Comparison of ENCODE assay signal across 23 cellular contexts in the genomic region with DNA sequence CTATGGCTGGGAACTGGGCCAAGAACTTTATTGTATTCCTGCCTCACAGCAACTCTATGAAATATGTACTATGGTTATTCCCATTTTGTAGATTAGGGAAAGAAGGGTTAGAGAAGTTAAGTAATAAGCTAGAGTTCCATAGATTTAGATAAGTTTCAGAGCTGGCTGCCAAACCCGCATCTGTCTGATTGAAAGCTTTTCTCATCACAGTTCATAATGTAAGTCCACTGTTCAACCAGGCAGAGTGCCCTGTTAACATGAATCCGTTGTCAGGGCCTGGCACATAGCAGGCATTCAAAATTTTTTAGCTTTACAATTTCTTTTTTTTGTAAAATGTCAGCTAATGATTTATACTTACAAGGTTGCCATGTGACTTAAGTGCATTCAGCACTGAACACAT.
"Had no signal": no experiment of that assay in that cellular context is flagged by ENCODE, and none has a peak within 500 bp of the region (broad histone marks: within the 10 kb centered on the region; RNA-seq: fewer than 3 reads in every experiment).

No MANE protein-coding gene starts in this region.

- DNase-seq: left ventricle myocardium inferior; mesendoderm; naive B cell; natural killer cell; nucleus accumbens; posterior cingulate gyrus; sigmoid colon; small intestine; spleen; stimulated activated CD4-positive, alpha-beta T cell treated with anti-CD3 and anti-CD28 coated beads, Interleukin-4, amount 100 ng/mL, for 24 hours; stimulated activated naive CD4-positive, alpha-beta T cell; tibial artery; uterus had no signal

- H3K27ac ChIP-seq: left ventricle myocardium inferior, pancreas, prostate gland, sigmoid colon, spleen, suprapubic skin, thoracic aorta, tibial artery, uterus had no signal

- H3K27me3 ChIP-seq: sigmoid colon, suprapubic skin, tibial artery, uterus had no signal

- H3K4me1 ChIP-seq: left ventricle myocardium inferior, pancreas, prostate gland, spleen, suprapubic skin, tibial artery, uterus had no signal

- H3K36me3 ChIP-seq: left ventricle myocardium inferior, pancreas, prostate gland, sigmoid colon, spleen, suprapubic skin, thoracic aorta, tibial artery, uterus had no signal

- H3K9me3 ChIP-seq: pancreas, prostate gland, spleen, suprapubic skin, thoracic aorta, uterus had no signal

- H3K36me3 Mint-ChIP-seq: mesothelial cell of epicardium; naive B cell; natural killer cell; stimulated activated effector memory CD8-positive, alpha-beta T cell treated with anti-CD3 and anti-CD28 coated beads, Interleukin-12 subunit alpha, Interleukin-12 subunit beta, amount 100 ng/mL, for 72 hours; type B pancreatic cell had no signal

- H3K4me3 ChIP-seq: left ventricle myocardium inferior, lung, pancreas, prostate gland, sigmoid colon, spleen, suprapubic skin, thoracic aorta, tibial artery, uterus had no signal

- ATAC-seq: natural killer cell; stimulated activated effector memory CD8-positive, alpha-beta T cell treated with anti-CD3 and anti-CD28 coated beads, Interleukin-12 subunit alpha, Interleukin-12 subunit beta, amount 100 ng/mL, for 72 hours had no signal

- H3K4me3 Mint-ChIP-seq: mesothelial cell of epicardium; naive B cell; natural killer cell; nephron progenitor cell; stimulated activated effector memory CD8-positive, alpha-beta T cell treated with anti-CD3 and anti-CD28 coated beads, Interleukin-12 subunit alpha, Interleukin-12 subunit beta, amount 100 ng/mL, for 72 hours; stimulated activated naive CD8-positive, alpha-beta T cell treated with anti-CD3 and anti-CD28 coated beads, Interleukin-15, Interleukin-2, amounts not matched to agents 100 ng/mL and 50 ng/mL, for 24 hours; type B pancreatic cell had no signal

- H3K9me3 Mint-ChIP-seq: stimulated activated effector memory CD8-positive, alpha-beta T cell treated with anti-CD3 and anti-CD28 coated beads, Interleukin-12 subunit alpha, Interleukin-12 subunit beta, amount 100 ng/mL, for 72 hours; type B pancreatic cell had no signal

- H3K4me1 Mint-ChIP-seq: mesothelial cell of epicardium; naive B cell; natural killer cell; stimulated activated effector memory CD8-positive, alpha-beta T cell treated with anti-CD3 and anti-CD28 coated beads, Interleukin-12 subunit alpha, Interleukin-12 subunit beta, amount 100 ng/mL, for 72 hours had no signal

- FAIRE-seq: pancreas, small intestine had no signal
